ENCODE assay signal across 23 cellular contexts in genomic region chr2:165436559-165436958, GRCh38. TPM values are rescaled to one million over a fixed set of nuclear protein-coding genes. Genes with fewer than 3 reads are reported as not detected.
DNase-seq lines count a peak whose midpoint lies in the region; ATAC-seq and TF ChIP-seq lines count a peak whose summit lies in the region.
"Had no signal": no experiment of that assay in that cellular context is flagged by ENCODE, and none has a peak within 500 bp of the region (broad histone marks: within the 10 kb centered on the region; RNA-seq: fewer than 3 reads in every experiment).

No MANE protein-coding gene starts in this region.

- H3K9me3 ChIP-seq in colonic mucosa, result no peaks in the 10 kb centered on the region
- H3K9me3 ChIP-seq: tibial nerve had no signal

- H3K4me1 ChIP-seq in colonic mucosa, result no peaks in the 10 kb centered on the region

- intact Hi-C loops in colonic mucosa (cut with DNase I), result no loop called here

- ATAC-seq in GM18867 (IDR thresholded peaks at IDR 0.05; ENCODE audit: unreplicated experiment) (peak; percentile 79), HG02798 (IDR thresholded peaks at IDR 0.05; ENCODE audit: poor library complexity, unreplicated experiment) (peak; percentile 68), HG03469 (IDR thresholded peaks at IDR 0.05; ENCODE audit: unreplicated experiment) (peak; percentile 59)
- ATAC-seq: activated T-cell treated with anti-CD3 and anti-CD28 coated beads, Interleukin-2, amount 50 U/mL, for 72 hours; CD8-positive, alpha-beta T cell; HepG2; left cardiac atrium; right cardiac atrium had no signal

- H3K4me3 ChIP-seq in H7 (ENCODE audit: insufficient read depth, low read depth, low read length), result no peak overlapping the region
- no peak overlapping the region for H3K4me3 ChIP-seq in colonic mucosa
- H3K4me3 ChIP-seq: tibial nerve had no signal

- no peak overlapping the region for H3K9ac ChIP-seq in colonic mucosa (ENCODE audit: low read depth in 2 of 2, low read length in 2 of 2)

- no peak overlapping the region for H3K27ac ChIP-seq in colonic mucosa
- H3K27ac ChIP-seq: tibial nerve had no signal

- H3K27me3 ChIP-seq in H7 (ENCODE audit: control insufficient read depth, insufficient read depth, low read length) (no peaks in the 10 kb centered on the region), colonic mucosa (no peaks in the 10 kb centered on the region)
- H3K27me3 ChIP-seq: tibial nerve had no signal

- no peak for TF ChIP-seq CTCF in colonic mucosa (IDR thresholded peaks at IDR 0.05)

- H3K36me3 ChIP-seq in H7 (replicated peaks; ENCODE audit: control insufficient read depth, insufficient read depth, low read length), result no peaks in the 10 kb centered on the region
- no peaks in the 10 kb centered on the region for H3K36me3 ChIP-seq in colonic mucosa
- H3K36me3 ChIP-seq: tibial nerve had no signal

- DNase-seq in renal cortical epithelial cell (ENCODE audit: low read depth), result peak; percentile 32
- no peak for DNase-seq in activated CD4-positive, alpha-beta T cell treated with anti-CD3 and anti-CD28 coated beads for 1 hour
- DNase-seq in superior temporal gyrus (ENCODE audit: extremely low spot score), result no peak
- DNase-seq in H7, result no peak
- no peak for DNase-seq in colonic mucosa
- DNase-seq: activated CD4-positive, alpha-beta T cell treated with anti-CD3 and anti-CD28 coated beads for 4 hours; activated T-cell treated with anti-CD3 and anti-CD28 coated beads, Interleukin-2, amount 50 U/mL, for 72 hours; aorta; CD8-positive, alpha-beta T cell; GDM1; glutamatergic neuron; left cardiac atrium; NCI-H1105 treated with DMSO at 0.1 percent for 48 hours; NCI-H446 treated with DMSO at 0.1 percent for 48 hours; stimulated activated CD4-positive, alpha-beta T cell treated with anti-CD3 and anti-CD28 coated beads, Interleukin-4, amount 100 ng/mL, for 4 hours had no signal

RNA-seq across cellular contexts. Expression of gene CSRNP3, which starts 32.9 kb away (rescaled TPM):
- total RNA-seq in renal cortical epithelial cell (0.87 and 4.2 TPM in 2 replicates), colonic mucosa (1 to 10 TPM; 1.5 to 2.0 TPM)
- 3.0 and 4.3 TPM in 2 replicates for total RNA-seq in H7 (2014; rRNA removed; shearing (Covaris generic))
- total RNA-seq: activated T-cell treated with anti-CD3 and anti-CD28 coated beads, Interleukin-2, amount 50 U/mL, for 72 hours; CD8-positive, alpha-beta T cell; endothelial cell of umbilical vein; HepG2; RPMI7951 had no signal
